ENCODE assay signal across 1 cellular context in the genomic region with DNA sequence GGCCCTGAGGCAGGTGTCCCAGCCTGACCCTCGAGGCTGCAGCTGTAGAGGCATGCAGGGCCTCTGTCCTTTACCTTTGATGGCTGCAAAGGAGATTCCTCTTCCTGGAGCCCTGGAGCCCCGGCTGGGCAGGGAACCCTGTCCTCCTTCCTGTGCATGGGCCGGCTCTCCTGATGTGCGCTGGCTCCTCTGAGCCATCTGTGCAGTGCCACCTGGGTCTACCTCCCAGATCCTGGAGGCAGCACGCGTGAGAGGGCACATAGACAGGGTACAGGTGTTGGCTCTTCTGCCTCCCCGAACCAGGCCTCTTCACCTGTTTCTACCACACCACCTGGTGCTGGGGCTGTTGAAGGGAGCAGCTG.
TF ChIP-seq lines count a peak whose summit lies in the region.

No MANE protein-coding gene starts in this region.

TF ChIP-seq in HEK293, 187 proteins besides CTCF, POLR2A, EP300 and RAD21 (continued from another document):
- TF ChIP-seq, protein P1, sequence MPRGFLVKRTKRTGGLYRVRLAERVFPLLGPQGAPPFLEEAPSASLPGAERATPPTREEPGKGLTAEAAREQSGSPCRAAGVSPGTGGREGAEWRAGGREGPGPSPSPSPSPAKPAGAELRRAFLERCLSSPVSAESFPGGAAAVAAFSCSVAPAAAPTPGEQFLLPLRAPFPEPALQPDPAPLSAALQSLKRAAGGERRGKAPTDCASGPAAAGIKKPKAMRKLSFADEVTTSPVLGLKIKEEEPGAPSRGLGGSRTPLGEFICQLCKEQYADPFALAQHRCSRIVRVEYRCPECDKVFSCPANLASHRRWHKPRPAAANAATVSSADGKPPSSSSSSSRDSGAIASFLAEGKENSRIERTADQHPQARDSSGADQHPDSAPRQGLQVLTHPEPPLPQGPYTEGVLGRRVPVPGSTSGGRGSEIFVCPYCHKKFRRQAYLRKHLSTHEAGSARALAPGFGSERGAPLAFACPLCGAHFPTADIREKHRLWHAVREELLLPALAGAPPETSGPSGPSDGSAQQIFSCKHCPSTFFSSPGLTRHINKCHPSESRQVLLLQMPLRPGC (tag by site-specific recombination; IDR thresholded peaks at IDR 0.05): peak; percentile 11; the same call in 1 of the 2 replicates
